14 cellular contexts compared by ENCODE assay signal in the genomic region with DNA sequence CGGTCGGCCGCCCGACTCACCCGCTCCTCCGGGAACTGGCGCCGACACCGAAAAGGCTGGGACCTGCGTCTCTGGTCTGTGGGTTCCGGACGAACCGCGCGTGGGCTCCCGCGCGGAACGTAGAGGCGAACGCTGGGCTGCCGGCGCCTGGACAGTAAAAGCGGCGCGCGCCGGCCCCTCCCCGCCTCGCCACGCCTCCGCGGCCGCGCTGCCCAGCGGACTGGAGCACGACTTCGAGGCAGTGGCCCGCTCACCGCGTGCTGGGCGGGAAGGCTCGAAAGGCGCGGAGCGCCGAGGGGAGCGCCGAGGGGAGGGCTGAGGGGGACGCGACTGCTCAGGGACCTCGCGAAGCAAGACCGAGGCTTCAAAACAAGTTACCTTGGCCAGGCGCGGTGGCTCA. TPM values are rescaled to one million over a fixed set of nuclear protein-coding genes. Genes with fewer than 3 reads are reported as not detected.
A peak's percentile ranks its signal among the peaks of the same experiment; 100 is the strongest.
DNase-seq lines count a peak whose midpoint lies in the region; ATAC-seq and TF ChIP-seq lines count a peak whose summit lies in the region.
"Had no signal": no experiment of that assay in that cellular context is flagged by ENCODE, and none has a peak within 500 bp of the region (broad histone marks: within the 10 kb centered on the region; RNA-seq: fewer than 3 reads in every experiment).

A gene with protein sequence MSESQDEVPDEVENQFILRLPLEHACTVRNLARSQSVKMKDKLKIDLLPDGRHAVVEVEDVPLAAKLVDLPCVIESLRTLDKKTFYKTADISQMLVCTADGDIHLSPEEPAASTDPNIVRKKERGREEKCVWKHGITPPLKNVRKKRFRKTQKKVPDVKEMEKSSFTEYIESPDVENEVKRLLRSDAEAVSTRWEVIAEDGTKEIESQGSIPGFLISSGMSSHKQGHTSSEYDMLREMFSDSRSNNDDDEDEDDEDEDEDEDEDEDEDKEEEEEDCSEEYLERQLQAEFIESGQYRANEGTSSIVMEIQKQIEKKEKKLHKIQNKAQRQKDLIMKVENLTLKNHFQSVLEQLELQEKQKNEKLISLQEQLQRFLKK (minus strand): TSS at position 131 of the 400 bp plus-strand sequence. CDS start 3,791 bp downstream, outside the sequence.

- intact Hi-C loops in left ventricle myocardium inferior (cut with micrococcal nuclease) (no loop called here), left cardiac atrium (cut with DNase I) (no loop called here), aorta (cut with DNase I) (no loop called here)

- no peaks in the 10 kb centered on the region for H3K4me1 ChIP-seq in left ventricle myocardium inferior
- H3K4me1 ChIP-seq in aorta (ENCODE audit: control insufficient read depth in 1 of 2, insufficient read depth in 2 of 2, low read length in 2 of 2), result no peaks in the 10 kb centered on the region
- H3K4me1 ChIP-seq: A549, body of pancreas had no signal

- in situ Hi-C loops in GM13976 (cut with MboI; ENCODE audit: low sequenced_read_pairs, unreplicated experiment), result no loop called here

- ATAC-seq in left cardiac atrium (no peak), aorta (ENCODE audit: low FRiP score) (peak; percentile 33), HG03196 (IDR thresholded peaks at IDR 0.05; ENCODE audit: unreplicated experiment) (no peak)
- ATAC-seq in activated T-helper 17 cell treated with anti-CD3 and anti-CD28 coated beads, Interleukin-2, amount 50 U/mL, for 72 hours (replicated peaks), result no peak
- ATAC-seq: A549, body of pancreas had no signal

- no peaks in the 10 kb centered on the region for H3K9me3 ChIP-seq in left ventricle myocardium inferior (replicated peaks)
- no peaks in the 10 kb centered on the region for H3K9me3 ChIP-seq in aorta (ENCODE audit: control insufficient read depth, low read length)
- H3K9me3 ChIP-seq: A549, body of pancreas had no signal

- WGBS in aorta, 2 donors, result 12 to 53% methylated on average over 53 to 56 of the region's 56 CpGs

- no peaks in the 10 kb centered on the region for H3K4me1 Mint-ChIP-seq in activated T-helper 17 cell treated with anti-CD3 and anti-CD28 coated beads, Interleukin-2, amount 50 U/mL, for 72 hours

- no peaks in the 10 kb centered on the region for H3K9me3 Mint-ChIP-seq in activated T-helper 17 cell treated with anti-CD3 and anti-CD28 coated beads, Interleukin-2, amount 50 U/mL, for 72 hours

- H3K4me3 ChIP-seq in left ventricle myocardium inferior (peak within 1 kb of the TSS; percentile 46), aorta (ENCODE audit: low read length in 2 of 2) (peak within 1 kb of the TSS in 1 of 2 donors; percentile 8)
- H3K4me3 ChIP-seq: A549, body of pancreas had no signal

- H3K27ac ChIP-seq in left ventricle myocardium inferior (replicated peaks), result no peak within 1 kb of the TSS
- H3K27ac ChIP-seq in aorta (ENCODE audit: low read depth in 1 of 2, low read length in 2 of 2), result no peak within 1 kb of the TSS
- H3K27ac ChIP-seq: A549, body of pancreas, VCaP had no signal

- H3K27ac Mint-ChIP-seq in activated T-helper 17 cell treated with anti-CD3 and anti-CD28 coated beads, Interleukin-2, amount 50 U/mL, for 72 hours, result no peak within 1 kb of the TSS

- no peaks in the 10 kb centered on the region for H3K27me3 Mint-ChIP-seq in activated T-helper 17 cell treated with anti-CD3 and anti-CD28 coated beads, Interleukin-2, amount 50 U/mL, for 72 hours

- no peak within 1 kb of the TSS for H3K4me3 Mint-ChIP-seq in activated T-helper 17 cell treated with anti-CD3 and anti-CD28 coated beads, Interleukin-2, amount 50 U/mL, for 72 hours

- TF ChIP-seq CTCF in left ventricle myocardium inferior (IDR thresholded peaks at IDR 0.05; ENCODE audit: borderline replicate concordance) (no peak), GM13976 (IDR thresholded peaks at IDR 0.05; ENCODE audit: borderline replicate concordance, control extremely low read depth, extremely low read depth, insufficient read depth, missing control alignments) (no peak)

- no peak for DNase-seq in left ventricle myocardium inferior
- DNase-seq in left cardiac atrium, result no peak
- DNase-seq in dermis blood vessel endothelial cell, result peak; percentile 27
- DNase-seq in left kidney (ENCODE audit: low read depth, low spot score), result peak; percentile 56
- no peak for DNase-seq in aorta
- no peak for DNase-seq in GM13976 (ENCODE audit: low spot score)
- DNase-seq: effector CD8-positive, alpha-beta T cell; GF-D8; islet precursor cell had no signal

- H3K27me3 ChIP-seq in left ventricle myocardium inferior (ENCODE audit: low read depth) (peaks cover 16% of the 10 kb centered on the region), aorta (ENCODE audit: control insufficient read depth in 1 of 2, insufficient read depth in 2 of 2, low read length in 1 of 2) (no peaks in the 10 kb centered on the region)
- H3K27me3 ChIP-seq: body of pancreas had no signal

- H3K36me3 Mint-ChIP-seq in activated T-helper 17 cell treated with anti-CD3 and anti-CD28 coated beads, Interleukin-2, amount 50 U/mL, for 72 hours (ENCODE audit: low read depth), result no peaks in the 10 kb centered on the region

- H3K36me3 ChIP-seq in left ventricle myocardium inferior, result no peaks in the 10 kb centered on the region
- H3K36me3 ChIP-seq in aorta (ENCODE audit: control insufficient read depth in 1 of 2, insufficient read depth in 2 of 2, low read length in 1 of 2), result no peaks in the 10 kb centered on the region

RNA-seq across cellular contexts. Expression of the gene that starts here (rescaled TPM):
- total RNA-seq in left ventricle myocardium inferior (0.08 TPM), left cardiac atrium (under 1 TPM in 1 of 2 donors, not detected in 1; 0.15 TPM), dermis blood vessel endothelial cell (0.23 TPM in 1 of 2 replicates, not detected in the other), aorta (not detected)
- under 1 TPM in 1 of 2 donors, not detected in 1; 0.31 TPM for polyA plus RNA-seq in aorta
- total RNA-seq in activated T-helper 17 cell treated with anti-CD3 and anti-CD28 coated beads, Interleukin-2, amount 50 U/mL, for 72 hours, result under 1 TPM in 1 of 2 donors, not detected in 1; 0.11 TPM
- total RNA-seq: body of pancreas had no signal

Comparison
In these comparisons a context has a peak if more than half of its experiments do, and no peak if none do; other contexts are left out.
1. Peak in DNase-seq in dermis blood vessel endothelial cell; RNA of the gene not detected or under 1 TPM.
2. Peak in ATAC-seq in aorta; RNA of the gene not detected or under 1 TPM.